Comparison of ENCODE assay signal across 11 cellular contexts in the genomic region with DNA sequence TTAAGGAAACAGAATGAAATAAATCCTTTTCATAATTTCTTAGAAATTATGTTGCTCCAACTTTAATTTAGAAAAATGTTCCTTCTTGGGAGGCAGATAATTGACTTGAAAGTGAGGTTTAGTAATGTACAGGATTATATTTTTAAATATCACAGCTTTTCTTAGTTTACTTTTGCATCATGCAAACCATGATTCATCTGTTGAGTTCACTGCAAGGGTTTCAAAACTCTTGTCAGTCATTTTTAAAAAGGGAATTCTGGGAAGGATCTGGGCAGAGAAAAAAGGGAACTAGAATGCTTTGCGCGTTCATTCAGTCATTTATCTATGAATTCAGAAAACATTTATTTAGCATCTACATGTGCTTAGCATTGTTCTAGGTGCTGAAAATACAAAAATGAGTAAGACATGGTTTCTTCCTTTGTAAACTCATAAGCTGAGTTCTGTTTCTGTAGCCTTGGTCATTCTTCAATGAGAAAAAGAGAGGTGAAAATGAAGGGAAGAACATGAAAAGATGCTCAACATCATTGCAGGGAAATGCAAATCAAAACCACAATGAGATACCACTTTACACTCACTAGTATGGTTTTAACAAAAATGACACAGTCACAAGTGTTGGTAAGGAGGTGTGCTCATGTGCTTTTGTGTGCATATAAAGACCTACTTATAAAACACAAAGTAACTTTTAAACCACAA.
A peak's percentile ranks its signal among the peaks of the same experiment; 100 is the strongest.
DNase-seq lines count a peak whose midpoint lies in the region; ATAC-seq and TF ChIP-seq lines count a peak whose summit lies in the region.
"Had no signal": no experiment of that assay in that cellular context is flagged by ENCODE, and none has a peak within 500 bp of the region (broad histone marks: within the 10 kb centered on the region; RNA-seq: fewer than 3 reads in every experiment).

No MANE protein-coding gene starts in this region.

- H3K27me3 ChIP-seq in GM23248 (replicated peaks; ENCODE audit: insufficient read depth) (no peaks in the 10 kb centered on the region), psoas muscle (ENCODE audit: insufficient read depth in 3 of 3, low read length in 2 of 3) (no peaks in the 10 kb centered on the region)

- DNase-seq in GM23248 = peak; percentile 25
- no peak for DNase-seq in psoas muscle
- DNase-seq in stimulated activated CD4-positive, alpha-beta T cell treated with anti-CD3 and anti-CD28 coated beads, Interleukin-4, amount 100 ng/mL, for 1 hour = no peak
- DNase-seq in kidney glomerular epithelial cell (lab: John Stamatoyannopoulos, UW) = no peak
- no peak for DNase-seq in 8988T
- DNase-seq: GF-D8; NK-92 treated with Interleukin-12 subunit alpha and Interleukin-12 subunit beta, amount 100 ng/mL, for 24 hours; right cardiac atrium had no signal

- no peaks in the 10 kb centered on the region for H3K36me3 ChIP-seq in GM23248 (ENCODE audit: low read depth)
- no peaks in the 10 kb centered on the region for H3K36me3 ChIP-seq in psoas muscle (ENCODE audit: insufficient read depth in 1 of 2, low read depth in 1 of 2)

- H3K27ac ChIP-seq in GM23248 (no peak overlapping the region), psoas muscle (peak overlapping the region; percentile 48)

- no peak overlapping the region for H2AFZ ChIP-seq in GM23248

- ATAC-seq in GM19043 (IDR thresholded peaks at IDR 0.05; ENCODE audit: low read depth, unreplicated experiment) (peak; percentile 70), HG03378 (IDR thresholded peaks at IDR 0.05; ENCODE audit: unreplicated experiment) (peak; percentile 86), psoas muscle (peak in 2 of 4 donors; percentile 63 to 67)
- ATAC-seq: right cardiac atrium had no signal

- H4K20me1 ChIP-seq in GM23248 (ENCODE audit: insufficient read depth) = no peaks in the 10 kb centered on the region

- no peaks in the 10 kb centered on the region for H3K9me3 ChIP-seq in GM23248 (ENCODE audit: low read depth)
- no peaks in the 10 kb centered on the region for H3K9me3 ChIP-seq in psoas muscle

- peaks cover 26% of the 10 kb centered on the region for H3F3A ChIP-seq in GM23248 (ENCODE audit: insufficient read depth)

- peaks cover 39% of the 10 kb centered on the region for H3K4me1 ChIP-seq in GM23248 (ENCODE audit: insufficient read depth)
- H3K4me1 ChIP-seq in psoas muscle = peaks cover 22% of the 10 kb centered on the region

- H3K4me2 ChIP-seq in GM23248 (ENCODE audit: unreplicated experiment) = peak overlapping the region; percentile 10

- intact Hi-C loops in psoas muscle (cut with DNase I) = no loop called here

- TF ChIP-seq CTCF in psoas muscle (IDR thresholded peaks at IDR 0.05) = no peak

- 94 to 96% methylated on average over 2 of the region's 2 CpGs for WGBS in GM23248 (ENCODE audit: low coverage in 1 of 2, low lambda C conversion rate in 2 of 2, missing lambda C conversion rate in 2 of 2), 2 experiments
- WGBS in psoas muscle, 3 donors = 91 to 95% (median 94%) methylated on average over 2 of the region's 2 CpGs

- H3K4me3 ChIP-seq in GM23248 (no peak overlapping the region), psoas muscle (no peak overlapping the region)
- H3K4me3 ChIP-seq: lung had no signal

- H3K79me2 ChIP-seq in GM23248 (ENCODE audit: insufficient read depth) = no peaks in the 10 kb centered on the region

- no peak overlapping the region for H3K9ac ChIP-seq in GM23248

- in situ Hi-C loops in GM23248 (cut with MboI) = no loop called here

- H3K9me2 ChIP-seq in GM23248 (ENCODE audit: insufficient read depth) = no peaks in the 10 kb centered on the region
